Comparison of ENCODE assay signal across 8 cellular contexts in genomic region chr9:137046094-137046787, GRCh38. TPM values are rescaled to one million over a fixed set of nuclear protein-coding genes. Genes with fewer than 3 reads are reported as not detected.
DNase-seq lines count a peak whose midpoint lies in the region; ATAC-seq, FAIRE-seq and TF ChIP-seq lines count a peak whose summit lies in the region.

Gene NPDC1 (minus strand): TSS chr9:137046177. CDS start chr9:137045989, 188 bp downstream.

- peaks cover 14% of the 10 kb centered on the region for H3K4me1 Mint-ChIP-seq in activated naive CD4-positive, alpha-beta T cell treated with anti-CD3 and anti-CD28 coated beads, Interleukin-2, amount 50 U/mL, for 24 hours

- no peaks in the 10 kb centered on the region for H3K36me3 Mint-ChIP-seq in activated naive CD4-positive, alpha-beta T cell treated with anti-CD3 and anti-CD28 coated beads, Interleukin-2, amount 50 U/mL, for 24 hours

- no peak for ATAC-seq in GM21786 (IDR thresholded peaks at IDR 0.05; ENCODE audit: unreplicated experiment)

- peak within 1 kb of the TSS; percentile 76 for H3K4me3 Mint-ChIP-seq in activated naive CD4-positive, alpha-beta T cell treated with anti-CD3 and anti-CD28 coated beads, Interleukin-2, amount 50 U/mL, for 24 hours

- H3K27ac ChIP-seq in suprapubic skin, result peak within 1 kb of the TSS; percentile 41

- TF ChIP-seq CTCF in suprapubic skin (IDR thresholded peaks at IDR 0.05), result peak; percentile 53 to 91

- H3K9me3 Mint-ChIP-seq in activated naive CD4-positive, alpha-beta T cell treated with anti-CD3 and anti-CD28 coated beads, Interleukin-2, amount 50 U/mL, for 24 hours, result no peaks in the 10 kb centered on the region

- TF ChIP-seq EP300 in suprapubic skin (IDR thresholded peaks at IDR 0.05), result no peak

- peak; percentile 88 for DNase-seq in LoVo (ENCODE audit: low spot score)
- peak; percentile 76 for DNase-seq in SK-MEL-5 (ENCODE audit: low read depth, low spot score)
- no peak for DNase-seq in glomerular endothelial cell (ENCODE audit: extremely low read depth, low read depth, low spot score)
- DNase-seq in occipital lobe (lab: John Stamatoyannopoulos, UW), result peak; percentile 33
- no peak for DNase-seq in suprapubic skin (ENCODE audit: low spot score in 2 of 2)

- H3K27me3 ChIP-seq in suprapubic skin, result peaks cover 39% of the 10 kb centered on the region

- no peaks in the 10 kb centered on the region for H3K36me3 ChIP-seq in suprapubic skin

- no peak within 1 kb of the TSS for H3K27ac Mint-ChIP-seq in activated naive CD4-positive, alpha-beta T cell treated with anti-CD3 and anti-CD28 coated beads, Interleukin-2, amount 50 U/mL, for 24 hours

- 4% methylated on average over 14 of the region's 56 CpGs for WGBS in suprapubic skin

- no peaks in the 10 kb centered on the region for H3K9me3 ChIP-seq in suprapubic skin

- TF ChIP-seq POLR2A in suprapubic skin (IDR thresholded peaks at IDR 0.05), result no peak

- FAIRE-seq in G401.6 (lab: Jason Lieb, UNC), result peak; percentile 49

- H3K27me3 Mint-ChIP-seq in activated naive CD4-positive, alpha-beta T cell treated with anti-CD3 and anti-CD28 coated beads, Interleukin-2, amount 50 U/mL, for 24 hours, result peaks cover 10% of the 10 kb centered on the region

- H3K4me3 ChIP-seq in suprapubic skin, result peak within 1 kb of the TSS; percentile 69

- in situ Hi-C loops in SK-MEL-5 (cut with HindIII; ENCODE audit: low pct_unique_long_range_greater_than_20kb, low sequenced_read_pairs), result loop anchor here (25.0 kb wide), 1 partner anchor 109 kb away; the partner anchor contains the start of genes C8G and FBXW5

- H3K4me1 ChIP-seq in suprapubic skin, result peaks cover 39% of the 10 kb centered on the region

RNA-seq across cellular contexts. Expression of gene NPDC1, which starts in this region (rescaled TPM):
- 2.2 and 3.5 TPM in 2 replicates for total RNA-seq in SK-MEL-5 (2014; rRNA removed; shearing (Covaris generic))
- polyA plus RNA-seq in SK-MEL-5 (2015; cell fraction: cytosol; rRNA removed), result 40.3 and 41.9 TPM in 2 replicates
- 94.4 and 107 TPM in 2 replicates for polyA plus RNA-seq in SK-MEL-5 (2015; cell fraction: nucleus; rRNA removed)
- total RNA-seq in glomerular endothelial cell, result 195 and 250 TPM in 2 replicates
- total RNA-seq in occipital lobe, result 15.3 TPM
- 10 to 100 TPM; 22.2 to 64.0 (median 47.3) TPM for total RNA-seq in suprapubic skin

Comparison
In these comparisons a context has a peak if more than half of its experiments do, and no peak if none do; other contexts are left out.
1. DNase-seq: peak in LoVo (single experiment), SK-MEL-5 (single experiment) and occipital lobe (single experiment); none in glomerular endothelial cell (single experiment) and suprapubic skin (0 of 2).